Comparison of ENCODE assay signal across 18 cellular contexts in the genomic region with DNA sequence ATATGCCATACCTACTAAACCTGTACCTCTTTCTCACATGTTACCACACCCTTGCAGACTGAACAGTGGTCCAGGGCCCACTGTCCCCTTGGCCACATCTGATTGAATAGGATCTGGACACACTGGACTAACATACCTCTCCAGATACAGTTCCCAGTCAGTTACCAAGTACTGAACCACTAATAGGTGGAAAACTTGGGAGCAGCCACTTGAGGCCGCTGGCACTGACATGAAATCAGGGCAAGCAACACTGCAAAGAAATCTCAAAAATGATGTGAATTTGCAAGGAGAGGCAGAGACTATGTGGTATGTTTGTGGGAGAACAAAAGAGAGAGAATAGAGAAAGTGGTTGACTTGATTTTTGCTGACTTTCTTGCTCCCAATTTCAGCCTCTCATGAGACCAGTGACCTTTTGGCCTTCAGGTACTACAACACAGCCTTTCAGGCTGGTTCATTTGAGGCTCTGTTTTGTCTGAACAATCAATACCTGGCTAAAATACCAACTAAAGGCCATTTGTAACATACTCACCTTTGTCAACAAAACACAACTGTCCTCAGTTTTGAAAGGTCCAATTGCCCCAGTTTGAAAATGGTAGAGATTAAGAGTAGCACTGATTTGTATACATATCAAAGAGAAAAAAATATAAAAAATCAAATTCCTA. TPM values are rescaled to one million over a fixed set of nuclear protein-coding genes. Genes with fewer than 3 reads are reported as not detected.
DNase-seq lines count a peak whose midpoint lies in the region; ATAC-seq, FAIRE-seq and TF ChIP-seq lines count a peak whose summit lies in the region.
"Had no signal": no experiment of that assay in that cellular context is flagged by ENCODE, and none has a peak within 500 bp of the region (broad histone marks: within the 10 kb centered on the region; RNA-seq: fewer than 3 reads in every experiment).

No MANE protein-coding gene starts in this region.

- H3K27ac Mint-ChIP-seq in progenitor cell of endocrine pancreas, result peak overlapping the region; percentile 17
- H3K27ac Mint-ChIP-seq: CD4-positive, alpha-beta memory T cell; HFFc6 had no signal

- no peaks in the 10 kb centered on the region for H3K27me3 ChIP-seq in bronchial epithelial cell (ENCODE audit: control insufficient read depth, insufficient read depth, low read length)
- no peaks in the 10 kb centered on the region for H3K27me3 ChIP-seq in liver (ENCODE audit: control insufficient read depth in 4 of 4, insufficient read depth in 4 of 4, low read length in 3 of 4)

- no peaks in the 10 kb centered on the region for H3K9me3 ChIP-seq in liver (ENCODE audit: control insufficient read depth in 4 of 4, low read length in 3 of 4)
- H3K9me3 ChIP-seq: HAP-1 had no signal

- no peak for TF ChIP-seq POLR2A in GM12892 (IDR thresholded peaks at IDR 0.05; ENCODE audit: low read depth, low read length)

- FAIRE-seq in bronchial epithelial cell (lab: Jason Lieb, UNC) (peak; percentile 82), GM12892 (lab: Jason Lieb, UNC) (no peak)
- FAIRE-seq: G401.6, H54 had no signal

- peak overlapping the region; percentile 39 to 59 for H3K27ac ChIP-seq in liver (ENCODE audit: low read depth in 1 of 2, low read length in 2 of 2)

- H3K4me3 ChIP-seq in bronchial epithelial cell (ENCODE audit: low read depth, low read length) (no peak overlapping the region), liver (ENCODE audit: low read depth in 1 of 3, low read length in 3 of 3) (no peak overlapping the region)
- H3K4me3 ChIP-seq: HAP-1 had no signal

- H3K9ac ChIP-seq in liver (ENCODE audit: low read depth in 1 of 2, low read length in 2 of 2), result no peak overlapping the region

- WGBS in liver, result 84% methylated on average over 1 of the region's 1 CpG

- no peak for ATAC-seq in GM19328 (IDR thresholded peaks at IDR 0.05; ENCODE audit: unreplicated experiment)

- no peak for DNase-seq in bronchial epithelial cell (ENCODE audit: low read depth)
- DNase-seq in progenitor cell of endocrine pancreas (ENCODE audit: low spot score, unreplicated experiment), result no peak
- no peak for DNase-seq in Kasumi-1 (lab: John Stamatoyannopoulos, UW)
- no peak for DNase-seq in GM12892 (ENCODE audit: insufficient read length)
- DNase-seq in activated CD8-positive, alpha-beta memory T cell treated with anti-CD3 and anti-CD28 coated beads, Interleukin-2, amount 50 U/mL, for 4 hours, result no peak
- DNase-seq: C1 segment of cervical spinal cord; Calu3; CD4-positive, alpha-beta memory T cell; COR-L47; DMS53; DND-41; GOT3; HFFc6 had no signal

- no peak for TF ChIP-seq CTCF in bronchial epithelial cell (IDR thresholded peaks at IDR 0.05; ENCODE audit: insufficient read depth, low read length, severe bottlenecking)
- no peak for TF ChIP-seq CTCF in liver (IDR thresholded peaks at IDR 0.05; ENCODE audit: low read depth, low read length, missing input control)
- no peak for TF ChIP-seq CTCF in progenitor cell of endocrine pancreas (IDR thresholded peaks at IDR 0.05; ENCODE audit: unreplicated experiment)

- peaks cover 24% of the 10 kb centered on the region for H3K4me1 Mint-ChIP-seq in progenitor cell of endocrine pancreas (ENCODE audit: low read depth)
- H3K4me1 Mint-ChIP-seq: CD4-positive, alpha-beta memory T cell had no signal

- peak; percentile 47 to 60 for TF ChIP-seq RAD21 in liver (IDR thresholded peaks at IDR 0.05)

- peaks cover 16% of the 10 kb centered on the region for H3K36me3 Mint-ChIP-seq in progenitor cell of endocrine pancreas (ENCODE audit: insufficient read depth)
- H3K36me3 Mint-ChIP-seq: CD4-positive, alpha-beta memory T cell had no signal

- H3K36me3 ChIP-seq in bronchial epithelial cell (ENCODE audit: control insufficient read depth, insufficient read depth, low read length) (no peaks in the 10 kb centered on the region), liver (ENCODE audit: control insufficient read depth in 4 of 4, insufficient read depth in 3 of 4, low read depth in 1 of 4, low read length in 3 of 4) (no peaks in the 10 kb centered on the region)
- H3K36me3 ChIP-seq: HAP-1 had no signal

- no peaks in the 10 kb centered on the region for H3K9me3 Mint-ChIP-seq in progenitor cell of endocrine pancreas (ENCODE audit: low read depth)
- H3K9me3 Mint-ChIP-seq: HFFc6 had no signal

- peaks cover 5 to 17% (median 16%) of the 10 kb centered on the region in 4 donors for H3K4me1 ChIP-seq in liver (ENCODE audit: control insufficient read depth in 4 of 4, insufficient read depth in 4 of 4, low read length in 3 of 4)
- H3K4me1 ChIP-seq: HAP-1 had no signal

- H3K27me3 Mint-ChIP-seq in progenitor cell of endocrine pancreas, result no peaks in the 10 kb centered on the region

- no peak overlapping the region for H3K4me3 Mint-ChIP-seq in progenitor cell of endocrine pancreas (ENCODE audit: low read depth)
- H3K4me3 Mint-ChIP-seq: CD4-positive, alpha-beta memory T cell; HFFc6 had no signal

TF ChIP-seq in liver, 16 proteins besides CTCF, POLR2A, EP300 and RAD21:
- TF ChIP-seq EGR1 (IDR thresholded peaks at IDR 0.05; ENCODE audit: low read depth in 2 of 2), result peak in 1 of 2 donors; percentile 69
- TF ChIP-seq HNF4G (IDR thresholded peaks at IDR 0.05), result peak; percentile 51
- peak; percentile 91 for TF ChIP-seq YY1 (IDR thresholded peaks at IDR 0.05)
- TF ChIP-seq, protein P1, sequence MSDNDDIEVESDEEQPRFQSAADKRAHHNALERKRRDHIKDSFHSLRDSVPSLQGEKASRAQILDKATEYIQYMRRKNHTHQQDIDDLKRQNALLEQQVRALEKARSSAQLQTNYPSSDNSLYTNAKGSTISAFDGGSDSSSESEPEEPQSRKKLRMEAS (IDR thresholded peaks at IDR 0.05), result peak; percentile 59
- peak; percentile 29 to 74 for TF ChIP-seq JUND (IDR thresholded peaks at IDR 0.05)
- peak; percentile 97 for TF ChIP-seq NR2F2 (IDR thresholded peaks at IDR 0.05)
- peak in 1 of 2 donors; percentile 43 for TF ChIP-seq GABPA (IDR thresholded peaks at IDR 0.05 in 1 of 2, conservative IDR thresholded peaks at IDR 0.05 in 1 of 2)
- TF ChIP-seq HNF4A (conservative IDR thresholded peaks at IDR 0.05), result peak; percentile 82 to 84
- peak; percentile 88 for TF ChIP-seq FOXA1 (IDR thresholded peaks at IDR 0.05)
- peak; percentile 74 for TF ChIP-seq SP1 (IDR thresholded peaks at IDR 0.05)
- peak; percentile 98 for TF ChIP-seq RXRA (IDR thresholded peaks at IDR 0.05)
- peak; percentile 80 for TF ChIP-seq FOXA2 (IDR thresholded peaks at IDR 0.05)
- TF ChIP-seq, protein P2, sequence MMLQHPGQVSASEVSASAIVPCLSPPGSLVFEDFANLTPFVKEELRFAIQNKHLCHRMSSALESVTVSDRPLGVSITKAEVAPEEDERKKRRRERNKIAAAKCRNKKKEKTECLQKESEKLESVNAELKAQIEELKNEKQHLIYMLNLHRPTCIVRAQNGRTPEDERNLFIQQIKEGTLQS (IDR thresholded peaks at IDR 0.05), result no peak
- no peak for TF ChIP-seq TAF1 (conservative IDR thresholded peaks at IDR 0.05)
- TF ChIP-seq, protein P3, sequence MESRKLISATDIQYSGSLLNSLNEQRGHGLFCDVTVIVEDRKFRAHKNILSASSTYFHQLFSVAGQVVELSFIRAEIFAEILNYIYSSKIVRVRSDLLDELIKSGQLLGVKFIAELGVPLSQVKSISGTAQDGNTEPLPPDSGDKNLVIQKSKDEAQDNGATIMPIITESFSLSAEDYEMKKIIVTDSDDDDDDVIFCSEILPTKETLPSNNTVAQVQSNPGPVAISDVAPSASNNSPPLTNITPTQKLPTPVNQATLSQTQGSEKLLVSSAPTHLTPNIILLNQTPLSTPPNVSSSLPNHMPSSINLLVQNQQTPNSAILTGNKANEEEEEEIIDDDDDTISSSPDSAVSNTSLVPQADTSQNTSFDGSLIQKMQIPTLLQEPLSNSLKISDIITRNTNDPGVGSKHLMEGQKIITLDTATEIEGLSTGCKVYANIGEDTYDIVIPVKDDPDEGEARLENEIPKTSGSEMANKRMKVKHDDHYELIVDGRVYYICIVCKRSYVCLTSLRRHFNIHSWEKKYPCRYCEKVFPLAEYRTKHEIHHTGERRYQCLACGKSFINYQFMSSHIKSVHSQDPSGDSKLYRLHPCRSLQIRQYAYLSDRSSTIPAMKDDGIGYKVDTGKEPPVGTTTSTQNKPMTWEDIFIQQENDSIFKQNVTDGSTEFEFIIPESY (IDR thresholded peaks at IDR 0.05), result peak; percentile 88
- TF ChIP-seq, protein P4, sequence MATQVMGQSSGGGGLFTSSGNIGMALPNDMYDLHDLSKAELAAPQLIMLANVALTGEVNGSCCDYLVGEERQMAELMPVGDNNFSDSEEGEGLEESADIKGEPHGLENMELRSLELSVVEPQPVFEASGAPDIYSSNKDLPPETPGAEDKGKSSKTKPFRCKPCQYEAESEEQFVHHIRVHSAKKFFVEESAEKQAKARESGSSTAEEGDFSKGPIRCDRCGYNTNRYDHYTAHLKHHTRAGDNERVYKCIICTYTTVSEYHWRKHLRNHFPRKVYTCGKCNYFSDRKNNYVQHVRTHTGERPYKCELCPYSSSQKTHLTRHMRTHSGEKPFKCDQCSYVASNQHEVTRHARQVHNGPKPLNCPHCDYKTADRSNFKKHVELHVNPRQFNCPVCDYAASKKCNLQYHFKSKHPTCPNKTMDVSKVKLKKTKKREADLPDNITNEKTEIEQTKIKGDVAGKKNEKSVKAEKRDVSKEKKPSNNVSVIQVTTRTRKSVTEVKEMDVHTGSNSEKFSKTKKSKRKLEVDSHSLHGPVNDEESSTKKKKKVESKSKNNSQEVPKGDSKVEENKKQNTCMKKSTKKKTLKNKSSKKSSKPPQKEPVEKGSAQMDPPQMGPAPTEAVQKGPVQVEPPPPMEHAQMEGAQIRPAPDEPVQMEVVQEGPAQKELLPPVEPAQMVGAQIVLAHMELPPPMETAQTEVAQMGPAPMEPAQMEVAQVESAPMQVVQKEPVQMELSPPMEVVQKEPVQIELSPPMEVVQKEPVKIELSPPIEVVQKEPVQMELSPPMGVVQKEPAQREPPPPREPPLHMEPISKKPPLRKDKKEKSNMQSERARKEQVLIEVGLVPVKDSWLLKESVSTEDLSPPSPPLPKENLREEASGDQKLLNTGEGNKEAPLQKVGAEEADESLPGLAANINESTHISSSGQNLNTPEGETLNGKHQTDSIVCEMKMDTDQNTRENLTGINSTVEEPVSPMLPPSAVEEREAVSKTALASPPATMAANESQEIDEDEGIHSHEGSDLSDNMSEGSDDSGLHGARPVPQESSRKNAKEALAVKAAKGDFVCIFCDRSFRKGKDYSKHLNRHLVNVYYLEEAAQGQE (IDR thresholded peaks at IDR 0.05), result peak; percentile 68

RNA-seq across cellular contexts. Expression of a gene that starts 7.8 kb away (rescaled TPM):
- total RNA-seq in bronchial epithelial cell (0.77 and 1.8 TPM in 2 replicates), liver (10 to 100 TPM in 1 of 2 donors, 1 to 10 TPM in 1; 1.0 to 51.0 TPM), progenitor cell of endocrine pancreas (45.1 and 46.3 TPM in 2 replicates)
- polyA plus RNA-seq in liver, result 100 to 1,000 TPM in 1 of 2 donors, 10 to 100 TPM in 1; 15.0 to 119 TPM
- not detected for polyA plus RNA-seq in GM12892 (2012; ENCODE audit: missing spikeins)
- total RNA-seq: CD4-positive, alpha-beta memory T cell had no signal
- polyA plus RNA-seq: CD4-positive, alpha-beta memory T cell had no signal
